ENCODE assay signal across 8 cellular contexts in genomic region chr12:33588082-33588712, GRCh38.
DNase-seq lines count a peak whose midpoint lies in the region; ATAC-seq and TF ChIP-seq lines count a peak whose summit lies in the region.

No MANE protein-coding gene starts in this region.

- DNase-seq in Right ventricle myocardium inferior (ENCODE audit: missing footprints) (no peak), left ventricle myocardium inferior (no peak), gastrocnemius medialis (peak; percentile 2 to 22), GM19240 (ENCODE audit: insufficient read length, low spot score) (no peak), NCI-H748 (lab: John Stamatoyannopoulos, UW; ENCODE audit: unreplicated experiment) (no peak)
- DNase-seq in CD4-positive, alpha-beta T cell: no peak

- H3K9ac ChIP-seq in HUES48 (ENCODE audit: low read depth, low read length): no peak overlapping the region

- POLR2A ChIA-PET in CD4-positive, alpha-beta T cell (lab: Charles Lee): no interaction called here

- H3K27me3 ChIP-seq in left ventricle myocardium inferior (ENCODE audit: low read depth) (no peaks in the 10 kb centered on the region), HUES48 (ENCODE audit: control insufficient read depth, insufficient read depth, low read length) (no peaks in the 10 kb centered on the region), ectodermal cell (ENCODE audit: control insufficient read depth, insufficient read depth, low read length, poor library complexity, severe bottlenecking) (no peaks in the 10 kb centered on the region), gastrocnemius medialis (no peaks in the 10 kb centered on the region)
- no peaks in the 10 kb centered on the region for H3K27me3 ChIP-seq in CD4-positive, alpha-beta T cell (ENCODE audit: control insufficient read depth, insufficient read depth, low read length)

- no peaks in the 10 kb centered on the region for H3K27me3 Mint-ChIP-seq in CD4-positive, alpha-beta T cell

- peaks cover 2% of the 10 kb centered on the region for H3K9me3 Mint-ChIP-seq in CD4-positive, alpha-beta T cell

- H3K9me3 ChIP-seq in left ventricle myocardium inferior (replicated peaks): no peaks in the 10 kb centered on the region
- no peaks in the 10 kb centered on the region for H3K9me3 ChIP-seq in HUES48 (ENCODE audit: control insufficient read depth, insufficient read depth, low read length)
- H3K9me3 ChIP-seq in ectodermal cell (ENCODE audit: control insufficient read depth, low read length): no peaks in the 10 kb centered on the region
- H3K9me3 ChIP-seq in gastrocnemius medialis: no peaks in the 10 kb centered on the region
- no peaks in the 10 kb centered on the region for H3K9me3 ChIP-seq in CD4-positive, alpha-beta T cell (ENCODE audit: control insufficient read depth, low read length)

- TF ChIP-seq POLR2A in gastrocnemius medialis (IDR thresholded peaks at IDR 0.05): no peak

- intact Hi-C loops in Right ventricle myocardium inferior (cut with DNase I) (no loop called here), left ventricle myocardium inferior (cut with micrococcal nuclease) (no loop called here), gastrocnemius medialis (cut with DNase I; ENCODE audit: low total_unique reads) (no loop called here)
- intact Hi-C loops in CD4-positive, alpha-beta T cell (cut with DNase I, micrococcal nuclease): no loop called here

- no peak overlapping the region for H3K4me3 Mint-ChIP-seq in CD4-positive, alpha-beta T cell

- no peaks in the 10 kb centered on the region for H3K4me1 ChIP-seq in left ventricle myocardium inferior
- peaks cover 38% of the 10 kb centered on the region for H3K4me1 ChIP-seq in HUES48 (ENCODE audit: control insufficient read depth, insufficient read depth, low read length)
- peaks cover 22% of the 10 kb centered on the region for H3K4me1 ChIP-seq in ectodermal cell (ENCODE audit: control insufficient read depth, insufficient read depth, low read length)
- H3K4me1 ChIP-seq in gastrocnemius medialis: no peaks in the 10 kb centered on the region

- ATAC-seq in Right ventricle myocardium inferior: peak; percentile 62
- peak; percentile 63 to 92 for ATAC-seq in gastrocnemius medialis
- no peak for ATAC-seq in CD4-positive, alpha-beta T cell (ENCODE audit: poor library complexity)

- H3K36me3 ChIP-seq in left ventricle myocardium inferior (no peaks in the 10 kb centered on the region), HUES48 (ENCODE audit: control insufficient read depth, insufficient read depth, low read length) (no peaks in the 10 kb centered on the region), ectodermal cell (ENCODE audit: control insufficient read depth, insufficient read depth, low read length) (no peaks in the 10 kb centered on the region), gastrocnemius medialis (no peaks in the 10 kb centered on the region)

- no peaks in the 10 kb centered on the region for H3K4me1 Mint-ChIP-seq in CD4-positive, alpha-beta T cell (ENCODE audit: low read depth)

- in situ Hi-C loops in gastrocnemius medialis (cut with MboI; ENCODE audit: low sequenced_read_pairs in 4 of 4): no loop called here

- no peaks in the 10 kb centered on the region for H3K36me3 Mint-ChIP-seq in CD4-positive, alpha-beta T cell (ENCODE audit: low read depth)

- CTCF ChIA-PET in CD4-positive, alpha-beta T cell (lab: Charles Lee): no interaction called here

- no peak for TF ChIP-seq CTCF in left ventricle myocardium inferior (IDR thresholded peaks at IDR 0.05; ENCODE audit: borderline replicate concordance)
- TF ChIP-seq CTCF in gastrocnemius medialis (IDR thresholded peaks at IDR 0.05 in 4 of 5, conservative IDR thresholded peaks at IDR 0.05 in 1 of 5): no peak
- TF ChIP-seq CTCF in CD4-positive, alpha-beta T cell (IDR thresholded peaks at IDR 0.05): no peak

- H3K27ac ChIP-seq in left ventricle myocardium inferior (replicated peaks) (no peak overlapping the region), HUES48 (ENCODE audit: low read depth, low read length) (peak overlapping the region; percentile 92), ectodermal cell (ENCODE audit: insufficient read depth, low read depth, low read length, poor library complexity, severe bottlenecking) (peak overlapping the region; percentile 82), gastrocnemius medialis (no peak overlapping the region)
- no peak overlapping the region for H3K27ac ChIP-seq in CD4-positive, alpha-beta T cell (ENCODE audit: low read depth, low read length)

- H3K4me3 ChIP-seq in left ventricle myocardium inferior (no peak overlapping the region), HUES48 (ENCODE audit: low read depth, low read length) (peak overlapping the region; percentile 31; the same call in 1 of the 2 replicates), ectodermal cell (ENCODE audit: insufficient read depth, low read depth, low read length) (no peak overlapping the region), gastrocnemius medialis (no peak overlapping the region)

- WGBS in ectodermal cell, 2 experiments: 22 to 26% methylated on average over 3 of the region's 3 CpGs

- H3K27ac Mint-ChIP-seq in CD4-positive, alpha-beta T cell: no peak overlapping the region

Comparison
In these comparisons a context has a peak if more than half of its experiments do, and no peak if none do; other contexts are left out.
1. DNase-seq: peak in gastrocnemius medialis (2 of 2); none in Right ventricle myocardium inferior (single experiment), left ventricle myocardium inferior (single experiment), GM19240 (single experiment), CD4-positive, alpha-beta T cell (0 of 10) and NCI-H748 (single experiment).
2. H3K27ac ChIP-seq: peak in HUES48 (single experiment) and ectodermal cell (single experiment); none in left ventricle myocardium inferior (single experiment), gastrocnemius medialis (0 of 4) and CD4-positive, alpha-beta T cell (single experiment).